In the genomic region with DNA sequence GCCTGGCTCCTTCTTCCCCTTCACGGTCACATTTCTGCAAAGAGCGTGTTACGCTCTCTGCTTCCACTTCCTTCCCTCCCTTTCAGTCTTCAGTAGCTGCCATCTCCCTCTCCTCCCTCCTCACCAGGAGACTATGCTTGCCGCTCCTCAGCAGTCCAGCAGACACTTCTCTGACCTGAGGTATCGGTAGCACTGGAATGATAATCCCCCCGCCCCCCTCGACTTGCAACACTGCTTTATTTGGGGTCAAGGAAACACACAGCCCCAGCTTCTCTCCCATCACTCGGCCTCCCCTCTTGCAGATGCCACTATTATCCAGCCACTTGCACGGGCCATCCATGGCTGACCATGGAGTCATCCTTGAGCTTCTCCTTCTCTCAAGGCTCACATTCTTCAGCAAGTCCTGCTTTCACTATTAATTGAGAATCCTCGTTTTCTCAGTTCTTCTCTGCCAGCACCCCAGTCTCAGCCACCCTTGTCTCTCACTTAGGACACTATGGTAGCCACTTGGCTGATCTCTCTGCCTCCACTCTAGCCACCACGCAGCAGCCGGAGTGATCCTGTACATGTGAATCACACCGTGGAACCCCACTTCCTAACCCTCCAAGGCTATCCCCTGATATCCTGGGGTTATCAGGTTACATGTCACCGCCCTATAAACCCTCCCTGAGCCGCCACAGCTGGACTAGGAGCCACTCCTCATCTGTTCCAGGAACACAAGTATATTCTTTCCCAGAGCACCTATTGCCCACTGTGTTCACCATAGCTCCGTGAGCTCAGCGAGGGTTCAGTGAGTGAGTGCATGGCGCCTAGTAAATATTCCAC, we compare ENCODE assay signal across 1 cellular context.
A peak's percentile ranks its signal among the peaks of the same experiment; 100 is the strongest.
TF ChIP-seq lines count a peak whose summit lies in the region.

No MANE protein-coding gene starts in this region.

TF ChIP-seq in K562, 482 proteins besides CTCF, POLR2A, EP300 and RAD21 (continued from another document):
- TF ChIP-seq SPI1 (IDR thresholded peaks at IDR 0.05; ENCODE audit: borderline replicate concordance, low read depth, low read length) (peak; percentile 36; the same call in 1 of the 2 replicates), TAF1 (IDR thresholded peaks at IDR 0.05; ENCODE audit: control insufficient read depth, extremely low read depth, insufficient read depth, low read length, severe bottlenecking) (peak; percentile 20), SMC3 (conservative IDR thresholded peaks at IDR 0.05; ENCODE audit: insufficient read depth, low read depth, low read length) (0 out of 2 replicates have a peak, but pooled peaks have one; percentile 1), CXXC5 (CRISPR knock-in tag; IDR thresholded peaks at IDR 0.05) (no peak), ZZZ3 (IDR thresholded peaks at IDR 0.05) (no peak), MYNN (IDR thresholded peaks at IDR 0.05) (peak; percentile 1; the same call in 1 of the 2 replicates), MYNN (CRISPR knock-in tag; IDR thresholded peaks at IDR 0.05) (no peak), DACH1 (IDR thresholded peaks at IDR 0.05; ENCODE audit: partially characterized antibody) (no peak), NR3C1 (CRISPR knock-in tag; IDR thresholded peaks at IDR 0.05) (no peak), BACH1 (tag; IDR thresholded peaks at IDR 0.05) (0 out of 2 replicates have a peak, but pooled peaks have one; percentile 36), RBBP5 (IDR thresholded peaks at IDR 0.05; ENCODE audit: borderline replicate concordance, insufficient read depth, low read length, poor library complexity, severe bottlenecking) (peak; percentile 8), JUND (IDR thresholded peaks at IDR 0.05; ENCODE audit: borderline replicate concordance, low read depth, low read length) (peak; percentile 19; the same call in 1 of the 2 replicates), JUND (tag; IDR thresholded peaks at IDR 0.05; ENCODE audit: borderline replicate concordance, low read depth, low read length) (no peak), HMGN3 (IDR thresholded peaks at IDR 0.05; ENCODE audit: borderline replicate concordance, extremely low read depth, insufficient read length, low read depth, low read length) (no peak), HLTF (IDR thresholded peaks at IDR 0.05) (no peak), GTF2E2 (tag; IDR thresholded peaks at IDR 0.05) (0 out of 2 replicates have a peak, but pooled peaks have one; percentile 53), MYBL2 (IDR thresholded peaks at IDR 0.05; ENCODE audit: low read depth) (no peak), MYBL2 (CRISPR knock-in tag; IDR thresholded peaks at IDR 0.05; ENCODE audit: borderline replicate concordance) (no peak), YY1 (IDR thresholded peaks at IDR 0.05; ENCODE audit: borderline replicate concordance in 1 of 3, control insufficient read depth in 1 of 3, extremely low read depth in 1 of 3, insufficient read depth in 3 of 3, insufficient read length in 1 of 3, insufficient replicate concordance in 2 of 3, low read depth in 1 of 3, low read length in 2 of 3) (peak in 1 of 3 experiments; percentile 2), KLF6 (CRISPR knock-in tag; IDR thresholded peaks at IDR 0.05; ENCODE audit: borderline replicate concordance) (no peak), NRF1 (conservative IDR thresholded peaks at IDR 0.05 in 1 of 2, IDR thresholded peaks at IDR 0.05 in 1 of 2) (peak in 1 of 2 experiments; percentile 19; a peak in 1 of 4 replicates)
- TF ChIP-seq, protein P1, sequence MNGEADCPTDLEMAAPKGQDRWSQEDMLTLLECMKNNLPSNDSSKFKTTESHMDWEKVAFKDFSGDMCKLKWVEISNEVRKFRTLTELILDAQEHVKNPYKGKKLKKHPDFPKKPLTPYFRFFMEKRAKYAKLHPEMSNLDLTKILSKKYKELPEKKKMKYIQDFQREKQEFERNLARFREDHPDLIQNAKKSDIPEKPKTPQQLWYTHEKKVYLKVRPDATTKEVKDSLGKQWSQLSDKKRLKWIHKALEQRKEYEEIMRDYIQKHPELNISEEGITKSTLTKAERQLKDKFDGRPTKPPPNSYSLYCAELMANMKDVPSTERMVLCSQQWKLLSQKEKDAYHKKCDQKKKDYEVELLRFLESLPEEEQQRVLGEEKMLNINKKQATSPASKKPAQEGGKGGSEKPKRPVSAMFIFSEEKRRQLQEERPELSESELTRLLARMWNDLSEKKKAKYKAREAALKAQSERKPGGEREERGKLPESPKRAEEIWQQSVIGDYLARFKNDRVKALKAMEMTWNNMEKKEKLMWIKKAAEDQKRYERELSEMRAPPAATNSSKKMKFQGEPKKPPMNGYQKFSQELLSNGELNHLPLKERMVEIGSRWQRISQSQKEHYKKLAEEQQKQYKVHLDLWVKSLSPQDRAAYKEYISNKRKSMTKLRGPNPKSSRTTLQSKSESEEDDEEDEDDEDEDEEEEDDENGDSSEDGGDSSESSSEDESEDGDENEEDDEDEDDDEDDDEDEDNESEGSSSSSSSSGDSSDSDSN (IDR thresholded peaks at IDR 0.05; ENCODE audit: borderline replicate concordance in 1 of 2, low read depth in 2 of 2, low read length in 2 of 2) = 0 out of 4 replicates have a peak, but pooled peaks of 1 of the 2 experiments have one; percentile 39
- TF ChIP-seq, protein P2, sequence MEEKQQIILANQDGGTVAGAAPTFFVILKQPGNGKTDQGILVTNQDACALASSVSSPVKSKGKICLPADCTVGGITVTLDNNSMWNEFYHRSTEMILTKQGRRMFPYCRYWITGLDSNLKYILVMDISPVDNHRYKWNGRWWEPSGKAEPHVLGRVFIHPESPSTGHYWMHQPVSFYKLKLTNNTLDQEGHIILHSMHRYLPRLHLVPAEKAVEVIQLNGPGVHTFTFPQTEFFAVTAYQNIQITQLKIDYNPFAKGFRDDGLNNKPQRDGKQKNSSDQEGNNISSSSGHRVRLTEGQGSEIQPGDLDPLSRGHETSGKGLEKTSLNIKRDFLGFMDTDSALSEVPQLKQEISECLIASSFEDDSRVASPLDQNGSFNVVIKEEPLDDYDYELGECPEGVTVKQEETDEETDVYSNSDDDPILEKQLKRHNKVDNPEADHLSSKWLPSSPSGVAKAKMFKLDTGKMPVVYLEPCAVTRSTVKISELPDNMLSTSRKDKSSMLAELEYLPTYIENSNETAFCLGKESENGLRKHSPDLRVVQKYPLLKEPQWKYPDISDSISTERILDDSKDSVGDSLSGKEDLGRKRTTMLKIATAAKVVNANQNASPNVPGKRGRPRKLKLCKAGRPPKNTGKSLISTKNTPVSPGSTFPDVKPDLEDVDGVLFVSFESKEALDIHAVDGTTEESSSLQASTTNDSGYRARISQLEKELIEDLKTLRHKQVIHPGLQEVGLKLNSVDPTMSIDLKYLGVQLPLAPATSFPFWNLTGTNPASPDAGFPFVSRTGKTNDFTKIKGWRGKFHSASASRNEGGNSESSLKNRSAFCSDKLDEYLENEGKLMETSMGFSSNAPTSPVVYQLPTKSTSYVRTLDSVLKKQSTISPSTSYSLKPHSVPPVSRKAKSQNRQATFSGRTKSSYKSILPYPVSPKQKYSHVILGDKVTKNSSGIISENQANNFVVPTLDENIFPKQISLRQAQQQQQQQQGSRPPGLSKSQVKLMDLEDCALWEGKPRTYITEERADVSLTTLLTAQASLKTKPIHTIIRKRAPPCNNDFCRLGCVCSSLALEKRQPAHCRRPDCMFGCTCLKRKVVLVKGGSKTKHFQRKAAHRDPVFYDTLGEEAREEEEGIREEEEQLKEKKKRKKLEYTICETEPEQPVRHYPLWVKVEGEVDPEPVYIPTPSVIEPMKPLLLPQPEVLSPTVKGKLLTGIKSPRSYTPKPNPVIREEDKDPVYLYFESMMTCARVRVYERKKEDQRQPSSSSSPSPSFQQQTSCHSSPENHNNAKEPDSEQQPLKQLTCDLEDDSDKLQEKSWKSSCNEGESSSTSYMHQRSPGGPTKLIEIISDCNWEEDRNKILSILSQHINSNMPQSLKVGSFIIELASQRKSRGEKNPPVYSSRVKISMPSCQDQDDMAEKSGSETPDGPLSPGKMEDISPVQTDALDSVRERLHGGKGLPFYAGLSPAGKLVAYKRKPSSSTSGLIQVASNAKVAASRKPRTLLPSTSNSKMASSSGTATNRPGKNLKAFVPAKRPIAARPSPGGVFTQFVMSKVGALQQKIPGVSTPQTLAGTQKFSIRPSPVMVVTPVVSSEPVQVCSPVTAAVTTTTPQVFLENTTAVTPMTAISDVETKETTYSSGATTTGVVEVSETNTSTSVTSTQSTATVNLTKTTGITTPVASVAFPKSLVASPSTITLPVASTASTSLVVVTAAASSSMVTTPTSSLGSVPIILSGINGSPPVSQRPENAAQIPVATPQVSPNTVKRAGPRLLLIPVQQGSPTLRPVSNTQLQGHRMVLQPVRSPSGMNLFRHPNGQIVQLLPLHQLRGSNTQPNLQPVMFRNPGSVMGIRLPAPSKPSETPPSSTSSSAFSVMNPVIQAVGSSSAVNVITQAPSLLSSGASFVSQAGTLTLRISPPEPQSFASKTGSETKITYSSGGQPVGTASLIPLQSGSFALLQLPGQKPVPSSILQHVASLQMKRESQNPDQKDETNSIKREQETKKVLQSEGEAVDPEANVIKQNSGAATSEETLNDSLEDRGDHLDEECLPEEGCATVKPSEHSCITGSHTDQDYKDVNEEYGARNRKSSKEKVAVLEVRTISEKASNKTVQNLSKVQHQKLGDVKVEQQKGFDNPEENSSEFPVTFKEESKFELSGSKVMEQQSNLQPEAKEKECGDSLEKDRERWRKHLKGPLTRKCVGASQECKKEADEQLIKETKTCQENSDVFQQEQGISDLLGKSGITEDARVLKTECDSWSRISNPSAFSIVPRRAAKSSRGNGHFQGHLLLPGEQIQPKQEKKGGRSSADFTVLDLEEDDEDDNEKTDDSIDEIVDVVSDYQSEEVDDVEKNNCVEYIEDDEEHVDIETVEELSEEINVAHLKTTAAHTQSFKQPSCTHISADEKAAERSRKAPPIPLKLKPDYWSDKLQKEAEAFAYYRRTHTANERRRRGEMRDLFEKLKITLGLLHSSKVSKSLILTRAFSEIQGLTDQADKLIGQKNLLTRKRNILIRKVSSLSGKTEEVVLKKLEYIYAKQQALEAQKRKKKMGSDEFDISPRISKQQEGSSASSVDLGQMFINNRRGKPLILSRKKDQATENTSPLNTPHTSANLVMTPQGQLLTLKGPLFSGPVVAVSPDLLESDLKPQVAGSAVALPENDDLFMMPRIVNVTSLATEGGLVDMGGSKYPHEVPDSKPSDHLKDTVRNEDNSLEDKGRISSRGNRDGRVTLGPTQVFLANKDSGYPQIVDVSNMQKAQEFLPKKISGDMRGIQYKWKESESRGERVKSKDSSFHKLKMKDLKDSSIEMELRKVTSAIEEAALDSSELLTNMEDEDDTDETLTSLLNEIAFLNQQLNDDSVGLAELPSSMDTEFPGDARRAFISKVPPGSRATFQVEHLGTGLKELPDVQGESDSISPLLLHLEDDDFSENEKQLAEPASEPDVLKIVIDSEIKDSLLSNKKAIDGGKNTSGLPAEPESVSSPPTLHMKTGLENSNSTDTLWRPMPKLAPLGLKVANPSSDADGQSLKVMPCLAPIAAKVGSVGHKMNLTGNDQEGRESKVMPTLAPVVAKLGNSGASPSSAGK (IDR thresholded peaks at IDR 0.05) = 0 out of 2 replicates have a peak, but pooled peaks have one; percentile 20
- TF ChIP-seq, protein P3, sequence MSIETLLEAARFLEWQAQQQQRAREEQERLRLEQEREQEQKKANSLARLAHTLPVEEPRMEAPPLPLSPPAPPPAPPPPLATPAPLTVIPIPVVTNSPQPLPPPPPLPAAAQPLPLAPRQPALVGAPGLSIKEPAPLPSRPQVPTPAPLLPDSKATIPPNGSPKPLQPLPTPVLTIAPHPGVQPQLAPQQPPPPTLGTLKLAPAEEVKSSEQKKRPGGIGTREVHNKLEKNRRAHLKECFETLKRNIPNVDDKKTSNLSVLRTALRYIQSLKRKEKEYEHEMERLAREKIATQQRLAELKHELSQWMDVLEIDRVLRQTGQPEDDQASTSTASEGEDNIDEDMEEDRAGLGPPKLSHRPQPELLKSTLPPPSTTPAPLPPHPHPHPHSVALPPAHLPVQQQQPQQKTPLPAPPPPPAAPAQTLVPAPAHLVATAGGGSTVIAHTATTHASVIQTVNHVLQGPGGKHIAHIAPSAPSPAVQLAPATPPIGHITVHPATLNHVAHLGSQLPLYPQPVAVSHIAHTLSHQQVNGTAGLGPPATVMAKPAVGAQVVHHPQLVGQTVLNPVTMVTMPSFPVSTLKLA (conservative IDR thresholded peaks at IDR 0.05) = 0 out of 4 replicates have a peak, but pooled peaks of 1 of the 2 experiments have one; percentile 9
